ENCODE assay signal across 1 cellular context in the genomic region with DNA sequence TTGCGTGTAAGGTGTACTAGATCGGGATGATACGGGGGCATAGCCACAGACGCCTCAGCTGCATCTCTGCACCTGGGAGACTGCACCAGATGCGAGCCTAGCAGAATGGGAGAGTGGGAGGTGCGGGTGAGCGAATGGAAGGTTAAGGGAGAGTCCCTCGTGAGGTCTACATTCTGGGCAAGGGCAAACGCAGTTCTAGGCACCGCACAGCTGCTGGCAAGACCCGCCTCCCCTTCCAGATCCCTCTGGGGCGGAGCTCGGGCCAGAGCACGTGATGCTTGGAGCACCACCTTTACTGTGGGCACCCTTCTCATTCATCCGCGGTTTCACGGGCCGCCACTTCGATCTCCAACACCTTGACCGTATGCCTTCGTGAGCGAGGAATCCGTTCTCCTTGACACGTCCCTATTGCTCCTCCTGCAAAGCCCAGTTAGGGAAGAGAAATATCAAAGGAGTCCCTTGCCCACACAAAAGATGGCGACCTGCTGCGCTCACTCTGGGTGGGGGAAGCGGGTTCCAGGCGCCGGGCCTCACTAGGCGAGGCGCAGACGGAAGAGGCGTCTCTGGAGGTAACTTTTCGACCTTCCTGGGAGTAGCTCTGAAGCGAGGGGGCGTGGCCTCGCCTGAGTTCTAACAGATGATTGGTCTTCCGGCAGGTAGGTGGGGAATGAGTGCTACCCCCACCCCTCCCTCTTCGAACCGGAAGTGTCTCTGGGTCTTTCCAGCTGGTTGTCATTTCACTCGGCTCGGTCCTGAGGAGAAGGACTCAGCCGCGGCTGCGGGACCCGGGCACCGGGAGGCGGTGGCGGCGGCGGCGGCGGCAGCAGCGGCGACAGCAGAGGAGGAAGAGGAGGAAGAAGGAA.
A peak's percentile ranks its signal among the peaks of the same experiment; 100 is the strongest.
TF ChIP-seq lines count a peak whose summit lies in the region.

A gene (plus strand): TSS at position 740 of the 863 bp plus-strand sequence. CDS start 1,385 bp downstream, outside the sequence.

TF ChIP-seq in HEK293, 187 proteins besides CTCF, POLR2A, EP300 and RAD21 (continued from another document and continues in another):
- TF ChIP-seq, protein P1, sequence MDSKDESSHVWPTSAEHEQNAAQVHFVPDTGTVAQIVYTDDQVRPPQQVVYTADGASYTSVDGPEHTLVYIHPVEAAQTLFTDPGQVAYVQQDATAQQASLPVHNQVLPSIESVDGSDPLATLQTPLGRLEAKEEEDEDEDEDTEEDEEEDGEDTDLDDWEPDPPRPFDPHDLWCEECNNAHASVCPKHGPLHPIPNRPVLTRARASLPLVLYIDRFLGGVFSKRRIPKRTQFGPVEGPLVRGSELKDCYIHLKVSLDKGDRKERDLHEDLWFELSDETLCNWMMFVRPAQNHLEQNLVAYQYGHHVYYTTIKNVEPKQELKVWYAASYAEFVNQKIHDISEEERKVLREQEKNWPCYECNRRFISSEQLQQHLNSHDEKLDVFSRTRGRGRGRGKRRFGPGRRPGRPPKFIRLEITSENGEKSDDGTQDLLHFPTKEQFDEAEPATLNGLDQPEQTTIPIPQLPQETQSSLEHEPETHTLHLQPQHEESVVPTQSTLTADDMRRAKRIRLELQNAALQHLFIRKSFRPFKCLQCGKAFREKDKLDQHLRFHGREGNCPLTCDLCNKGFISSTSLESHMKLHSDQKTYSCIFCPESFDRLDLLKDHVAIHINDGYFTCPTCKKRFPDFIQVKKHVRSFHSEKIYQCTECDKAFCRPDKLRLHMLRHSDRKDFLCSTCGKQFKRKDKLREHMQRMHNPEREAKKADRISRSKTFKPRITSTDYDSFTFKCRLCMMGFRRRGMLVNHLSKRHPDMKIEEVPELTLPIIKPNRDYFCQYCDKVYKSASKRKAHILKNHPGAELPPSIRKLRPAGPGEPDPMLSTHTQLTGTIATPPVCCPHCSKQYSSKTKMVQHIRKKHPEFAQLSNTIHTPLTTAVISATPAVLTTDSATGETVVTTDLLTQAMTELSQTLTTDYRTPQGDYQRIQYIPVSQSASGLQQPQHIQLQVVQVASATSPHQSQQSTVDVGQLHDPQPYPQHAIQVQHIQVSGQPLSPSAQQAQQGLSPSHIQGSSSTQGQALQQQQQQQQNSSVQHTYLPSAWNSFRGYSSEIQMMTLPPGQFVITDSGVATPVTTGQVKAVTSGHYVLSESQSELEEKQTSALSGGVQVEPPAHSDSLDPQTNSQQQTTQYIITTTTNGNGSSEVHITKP (tag by site-specific recombination; IDR thresholded peaks at IDR 0.05): peak; percentile 79
- TF ChIP-seq ZNF600 (tag by site-specific recombination; IDR thresholded peaks at IDR 0.05): no peak
- no peak for TF ChIP-seq ZNF624 (tag by site-specific recombination; IDR thresholded peaks at IDR 0.05)
- TF ChIP-seq, protein P2, sequence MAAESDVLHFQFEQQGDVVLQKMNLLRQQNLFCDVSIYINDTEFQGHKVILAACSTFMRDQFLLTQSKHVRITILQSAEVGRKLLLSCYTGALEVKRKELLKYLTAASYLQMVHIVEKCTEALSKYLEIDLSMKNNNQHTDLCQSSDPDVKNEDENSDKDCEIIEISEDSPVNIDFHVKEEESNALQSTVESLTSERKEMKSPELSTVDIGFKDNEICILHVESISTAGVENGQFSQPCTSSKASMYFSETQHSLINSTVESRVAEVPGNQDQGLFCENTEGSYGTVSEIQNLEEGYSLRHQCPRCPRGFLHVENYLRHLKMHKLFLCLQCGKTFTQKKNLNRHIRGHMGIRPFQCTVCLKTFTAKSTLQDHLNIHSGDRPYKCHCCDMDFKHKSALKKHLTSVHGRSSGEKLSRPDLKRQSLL (tag by site-specific recombination; IDR thresholded peaks at IDR 0.05): peak; percentile 39; the same call in 1 of the 2 replicates
- peak; percentile 83; the same call in 1 of the 2 replicates for TF ChIP-seq ZNF324 (tag by site-specific recombination; IDR thresholded peaks at IDR 0.05)
- TF ChIP-seq ZNF776 (tag by site-specific recombination; IDR thresholded peaks at IDR 0.05; ENCODE audit: borderline replicate concordance): no peak
- TF ChIP-seq ZNF629 (tag by site-specific recombination; IDR thresholded peaks at IDR 0.05): peak; percentile 63
- TF ChIP-seq, protein P3, sequence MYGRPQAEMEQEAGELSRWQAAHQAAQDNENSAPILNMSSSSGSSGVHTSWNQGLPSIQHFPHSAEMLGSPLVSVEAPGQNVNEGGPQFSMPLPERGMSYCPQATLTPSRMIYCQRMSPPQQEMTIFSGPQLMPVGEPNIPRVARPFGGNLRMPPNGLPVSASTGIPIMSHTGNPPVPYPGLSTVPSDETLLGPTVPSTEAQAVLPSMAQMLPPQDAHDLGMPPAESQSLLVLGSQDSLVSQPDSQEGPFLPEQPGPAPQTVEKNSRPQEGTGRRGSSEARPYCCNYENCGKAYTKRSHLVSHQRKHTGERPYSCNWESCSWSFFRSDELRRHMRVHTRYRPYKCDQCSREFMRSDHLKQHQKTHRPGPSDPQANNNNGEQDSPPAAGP (tag by site-specific recombination; IDR thresholded peaks at IDR 0.05): peak; percentile 89
- no peak for TF ChIP-seq ZNF837 (tag by site-specific recombination; IDR thresholded peaks at IDR 0.05)
- TF ChIP-seq, protein P4, sequence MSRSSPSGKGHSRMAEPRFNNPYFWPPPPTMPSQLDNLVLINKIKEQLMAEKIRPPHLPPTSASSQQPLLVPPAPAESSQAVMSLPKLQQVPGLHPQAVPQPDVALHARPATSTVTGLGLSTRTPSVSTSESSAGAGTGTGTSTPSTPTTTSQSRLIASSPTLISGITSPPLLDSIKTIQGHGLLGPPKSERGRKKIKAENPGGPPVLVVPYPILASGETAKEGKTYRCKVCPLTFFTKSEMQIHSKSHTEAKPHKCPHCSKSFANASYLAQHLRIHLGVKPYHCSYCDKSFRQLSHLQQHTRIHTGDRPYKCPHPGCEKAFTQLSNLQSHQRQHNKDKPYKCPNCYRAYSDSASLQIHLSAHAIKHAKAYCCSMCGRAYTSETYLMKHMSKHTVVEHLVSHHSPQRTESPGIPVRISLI (tag by site-specific recombination; IDR thresholded peaks at IDR 0.05): no peak
- no peak for TF ChIP-seq ZBTB21 (tag by site-specific recombination; IDR thresholded peaks at IDR 0.05)
- peak; percentile 94 for TF ChIP-seq ZNF76 (tag by site-specific recombination; IDR thresholded peaks at IDR 0.05; ENCODE audit: borderline replicate concordance, low read depth)
- no peak for TF ChIP-seq OVOL3 (tag by site-specific recombination; IDR thresholded peaks at IDR 0.05)
- TF ChIP-seq, protein P5, sequence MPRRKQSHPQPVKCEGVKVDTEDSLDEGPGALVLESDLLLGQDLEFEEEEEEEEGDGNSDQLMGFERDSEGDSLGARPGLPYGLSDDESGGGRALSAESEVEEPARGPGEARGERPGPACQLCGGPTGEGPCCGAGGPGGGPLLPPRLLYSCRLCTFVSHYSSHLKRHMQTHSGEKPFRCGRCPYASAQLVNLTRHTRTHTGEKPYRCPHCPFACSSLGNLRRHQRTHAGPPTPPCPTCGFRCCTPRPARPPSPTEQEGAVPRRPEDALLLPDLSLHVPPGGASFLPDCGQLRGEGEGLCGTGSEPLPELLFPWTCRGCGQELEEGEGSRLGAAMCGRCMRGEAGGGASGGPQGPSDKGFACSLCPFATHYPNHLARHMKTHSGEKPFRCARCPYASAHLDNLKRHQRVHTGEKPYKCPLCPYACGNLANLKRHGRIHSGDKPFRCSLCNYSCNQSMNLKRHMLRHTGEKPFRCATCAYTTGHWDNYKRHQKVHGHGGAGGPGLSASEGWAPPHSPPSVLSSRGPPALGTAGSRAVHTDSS (tag by site-specific recombination; IDR thresholded peaks at IDR 0.05): no peak
- TF ChIP-seq ZNF473 (tag by site-specific recombination; IDR thresholded peaks at IDR 0.05): no peak
- no peak for TF ChIP-seq ZNF514 (tag by site-specific recombination; IDR thresholded peaks at IDR 0.05)
- TF ChIP-seq ZBTB17 (tag by site-specific recombination; IDR thresholded peaks at IDR 0.05): peak; percentile 100
- peak; percentile 99 for TF ChIP-seq ZBTB48 (tag by site-specific recombination; IDR thresholded peaks at IDR 0.05)
- no peak for TF ChIP-seq ZNF544 (tag by site-specific recombination; IDR thresholded peaks at IDR 0.05)
- TF ChIP-seq ZNF133 (tag by site-specific recombination; IDR thresholded peaks at IDR 0.05): no peak
- no peak for TF ChIP-seq ZNF16 (tag by site-specific recombination; IDR thresholded peaks at IDR 0.05; ENCODE audit: low read depth)
- TF ChIP-seq, protein P6, sequence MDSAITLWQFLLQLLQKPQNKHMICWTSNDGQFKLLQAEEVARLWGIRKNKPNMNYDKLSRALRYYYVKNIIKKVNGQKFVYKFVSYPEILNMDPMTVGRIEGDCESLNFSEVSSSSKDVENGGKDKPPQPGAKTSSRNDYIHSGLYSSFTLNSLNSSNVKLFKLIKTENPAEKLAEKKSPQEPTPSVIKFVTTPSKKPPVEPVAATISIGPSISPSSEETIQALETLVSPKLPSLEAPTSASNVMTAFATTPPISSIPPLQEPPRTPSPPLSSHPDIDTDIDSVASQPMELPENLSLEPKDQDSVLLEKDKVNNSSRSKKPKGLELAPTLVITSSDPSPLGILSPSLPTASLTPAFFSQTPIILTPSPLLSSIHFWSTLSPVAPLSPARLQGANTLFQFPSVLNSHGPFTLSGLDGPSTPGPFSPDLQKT (IDR thresholded peaks at IDR 0.05; ENCODE audit: borderline replicate concordance, low read depth, low read length): no peak; the same call in 1 of the 2 replicates
- TF ChIP-seq MYNN (tag by site-specific recombination; IDR thresholded peaks at IDR 0.05; ENCODE audit: borderline replicate concordance): no peak
- TF ChIP-seq ZNF354C (tag by site-specific recombination; IDR thresholded peaks at IDR 0.05; ENCODE audit: borderline replicate concordance, low read depth): no peak
- TF ChIP-seq ZNF23 (tag by site-specific recombination; IDR thresholded peaks at IDR 0.05; ENCODE audit: borderline replicate concordance): no peak
- TF ChIP-seq ZNF175 (tag by site-specific recombination; IDR thresholded peaks at IDR 0.05): no peak
- TF ChIP-seq, protein P7, sequence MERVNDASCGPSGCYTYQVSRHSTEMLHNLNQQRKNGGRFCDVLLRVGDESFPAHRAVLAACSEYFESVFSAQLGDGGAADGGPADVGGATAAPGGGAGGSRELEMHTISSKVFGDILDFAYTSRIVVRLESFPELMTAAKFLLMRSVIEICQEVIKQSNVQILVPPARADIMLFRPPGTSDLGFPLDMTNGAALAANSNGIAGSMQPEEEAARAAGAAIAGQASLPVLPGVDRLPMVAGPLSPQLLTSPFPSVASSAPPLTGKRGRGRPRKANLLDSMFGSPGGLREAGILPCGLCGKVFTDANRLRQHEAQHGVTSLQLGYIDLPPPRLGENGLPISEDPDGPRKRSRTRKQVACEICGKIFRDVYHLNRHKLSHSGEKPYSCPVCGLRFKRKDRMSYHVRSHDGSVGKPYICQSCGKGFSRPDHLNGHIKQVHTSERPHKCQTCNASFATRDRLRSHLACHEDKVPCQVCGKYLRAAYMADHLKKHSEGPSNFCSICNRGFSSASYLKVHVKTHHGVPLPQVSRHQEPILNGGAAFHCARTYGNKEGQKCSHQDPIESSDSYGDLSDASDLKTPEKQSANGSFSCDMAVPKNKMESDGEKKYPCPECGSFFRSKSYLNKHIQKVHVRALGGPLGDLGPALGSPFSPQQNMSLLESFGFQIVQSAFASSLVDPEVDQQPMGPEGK (tag by site-specific recombination; IDR thresholded peaks at IDR 0.05): peak; percentile 93
- TF ChIP-seq, protein P8, sequence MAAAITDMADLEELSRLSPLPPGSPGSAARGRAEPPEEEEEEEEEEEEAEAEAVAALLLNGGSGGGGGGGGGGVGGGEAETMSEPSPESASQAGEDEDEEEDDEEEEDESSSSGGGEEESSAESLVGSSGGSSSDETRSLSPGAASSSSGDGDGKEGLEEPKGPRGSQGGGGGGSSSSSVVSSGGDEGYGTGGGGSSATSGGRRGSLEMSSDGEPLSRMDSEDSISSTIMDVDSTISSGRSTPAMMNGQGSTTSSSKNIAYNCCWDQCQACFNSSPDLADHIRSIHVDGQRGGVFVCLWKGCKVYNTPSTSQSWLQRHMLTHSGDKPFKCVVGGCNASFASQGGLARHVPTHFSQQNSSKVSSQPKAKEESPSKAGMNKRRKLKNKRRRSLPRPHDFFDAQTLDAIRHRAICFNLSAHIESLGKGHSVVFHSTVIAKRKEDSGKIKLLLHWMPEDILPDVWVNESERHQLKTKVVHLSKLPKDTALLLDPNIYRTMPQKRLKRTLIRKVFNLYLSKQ (tag by site-specific recombination; IDR thresholded peaks at IDR 0.05; ENCODE audit: borderline replicate concordance): no peak
- TF ChIP-seq ZNF529 (tag by site-specific recombination; IDR thresholded peaks at IDR 0.05; ENCODE audit: insufficient replicate concordance): no peak
- no peak for TF ChIP-seq ZNF169 (tag by site-specific recombination; IDR thresholded peaks at IDR 0.05)
- TF ChIP-seq ZNF221 (tag by site-specific recombination; IDR thresholded peaks at IDR 0.05; ENCODE audit: borderline replicate concordance): no peak
- TF ChIP-seq, protein P9, sequence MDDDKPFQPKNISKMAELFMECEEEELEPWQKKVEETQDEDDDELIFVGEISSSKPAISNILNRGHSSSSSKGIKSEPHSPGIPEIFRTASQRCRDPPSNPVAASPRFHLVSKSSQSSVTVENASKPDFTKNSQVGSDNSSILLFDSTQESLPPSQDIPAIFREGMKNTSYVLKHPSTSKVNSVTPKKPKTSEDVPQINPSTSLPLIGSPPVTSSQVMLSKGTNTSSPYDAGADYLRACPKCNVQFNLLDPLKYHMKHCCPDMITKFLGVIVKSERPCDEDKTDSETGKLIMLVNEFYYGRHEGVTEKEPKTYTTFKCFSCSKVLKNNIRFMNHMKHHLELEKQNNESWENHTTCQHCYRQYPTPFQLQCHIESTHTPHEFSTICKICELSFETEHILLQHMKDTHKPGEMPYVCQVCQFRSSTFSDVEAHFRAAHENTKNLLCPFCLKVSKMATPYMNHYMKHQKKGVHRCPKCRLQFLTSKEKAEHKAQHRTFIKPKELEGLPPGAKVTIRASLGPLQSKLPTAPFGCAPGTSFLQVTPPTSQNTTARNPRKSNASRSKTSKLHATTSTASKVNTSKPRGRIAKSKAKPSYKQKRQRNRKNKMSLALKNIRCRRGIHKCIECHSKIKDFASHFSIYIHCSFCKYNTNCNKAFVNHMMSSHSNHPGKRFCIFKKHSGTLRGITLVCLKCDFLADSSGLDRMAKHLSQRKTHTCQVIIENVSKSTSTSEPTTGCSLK (tag by site-specific recombination; IDR thresholded peaks at IDR 0.05): no peak
- TF ChIP-seq, protein P10, sequence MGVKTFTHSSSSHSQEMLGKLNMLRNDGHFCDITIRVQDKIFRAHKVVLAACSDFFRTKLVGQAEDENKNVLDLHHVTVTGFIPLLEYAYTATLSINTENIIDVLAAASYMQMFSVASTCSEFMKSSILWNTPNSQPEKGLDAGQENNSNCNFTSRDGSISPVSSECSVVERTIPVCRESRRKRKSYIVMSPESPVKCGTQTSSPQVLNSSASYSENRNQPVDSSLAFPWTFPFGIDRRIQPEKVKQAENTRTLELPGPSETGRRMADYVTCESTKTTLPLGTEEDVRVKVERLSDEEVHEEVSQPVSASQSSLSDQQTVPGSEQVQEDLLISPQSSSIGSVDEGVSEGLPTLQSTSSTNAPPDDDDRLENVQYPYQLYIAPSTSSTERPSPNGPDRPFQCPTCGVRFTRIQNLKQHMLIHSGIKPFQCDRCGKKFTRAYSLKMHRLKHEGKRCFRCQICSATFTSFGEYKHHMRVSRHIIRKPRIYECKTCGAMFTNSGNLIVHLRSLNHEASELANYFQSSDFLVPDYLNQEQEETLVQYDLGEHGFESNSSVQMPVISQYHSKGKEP (tag by site-specific recombination; IDR thresholded peaks at IDR 0.05): no peak
- TF ChIP-seq ZFP37 (tag by site-specific recombination; IDR thresholded peaks at IDR 0.05): 0 out of 2 replicates have a peak, but pooled peaks have one; percentile 61
- TF ChIP-seq ZFP41 (tag by site-specific recombination; IDR thresholded peaks at IDR 0.05; ENCODE audit: borderline replicate concordance): no peak
